ENCODE assay signal across 1 cellular context in genomic region chr20:2840138-2840966, GRCh38.
TF ChIP-seq lines count a peak whose summit lies in the region.

Gene PCED1A, minus strand, starts transcription at chr20:2840655. Its CDS starts 743 bp downstream, at chr20:2839912.
Gene VPS16, plus strand, starts transcription at chr20:2840745. Its CDS starts 30 bp downstream, at chr20:2840775.

TF ChIP-seq in HEK293, 187 proteins besides CTCF, POLR2A, EP300 and RAD21 (continued from another document):
- TF ChIP-seq PBX3 (CRISPR knock-in tag; IDR thresholded peaks at IDR 0.05) = 0 out of 2 replicates have a peak, but pooled peaks have one; percentile 32
- TF ChIP-seq ZNF398 (tag by site-specific recombination; IDR thresholded peaks at IDR 0.05) = peak; percentile 62; the same call in 1 of the 2 replicates
- TF ChIP-seq MYNN (tag by site-specific recombination; IDR thresholded peaks at IDR 0.05; ENCODE audit: borderline replicate concordance) = no peak
- TF ChIP-seq ZNF16 (tag by site-specific recombination; IDR thresholded peaks at IDR 0.05; ENCODE audit: low read depth) = no peak
- peak; percentile 97 for TF ChIP-seq ZSCAN30 (tag by site-specific recombination; IDR thresholded peaks at IDR 0.05)
- peak; percentile 92 for TF ChIP-seq ZNF692 (tag by site-specific recombination; IDR thresholded peaks at IDR 0.05)
- no peak for TF ChIP-seq HOXD13 (CRISPR knock-in tag; IDR thresholded peaks at IDR 0.05; ENCODE audit: borderline replicate concordance)
- TF ChIP-seq ZIC2 (tag by site-specific recombination; IDR thresholded peaks at IDR 0.05) = 0 out of 2 replicates have a peak, but pooled peaks have one; percentile 25
- TF ChIP-seq ZBTB6 (tag by site-specific recombination; IDR thresholded peaks at IDR 0.05) = peak; percentile 98
- peak; percentile 98 for TF ChIP-seq YY1 (tag by site-specific recombination; IDR thresholded peaks at IDR 0.05)
- TF ChIP-seq ZNF777 (tag by site-specific recombination; IDR thresholded peaks at IDR 0.05; ENCODE audit: borderline replicate concordance) = peak; percentile 99
- peak; percentile 98 for TF ChIP-seq ZBTB11 (tag by site-specific recombination; conservative IDR thresholded peaks at IDR 0.05; ENCODE audit: low read depth)
- peak; percentile 97 for TF ChIP-seq YY2 (tag by site-specific recombination; IDR thresholded peaks at IDR 0.05)
- TF ChIP-seq ZNF600 (tag by site-specific recombination; IDR thresholded peaks at IDR 0.05) = no peak
- peak; percentile 56 for TF ChIP-seq ZNF518A (tag by site-specific recombination; conservative IDR thresholded peaks at IDR 0.05; ENCODE audit: low read depth)
- TF ChIP-seq ZNF311 (tag by site-specific recombination; IDR thresholded peaks at IDR 0.05; ENCODE audit: borderline replicate concordance) = no peak
- peak; percentile 20; the same call in 1 of the 2 replicates for TF ChIP-seq ZEB2 (tag by site-specific recombination; IDR thresholded peaks at IDR 0.05)
- TF ChIP-seq ZNF501 (tag by site-specific recombination; IDR thresholded peaks at IDR 0.05) = peak; percentile 54; the same call in 1 of the 2 replicates
- TF ChIP-seq OSR2 (tag by site-specific recombination; IDR thresholded peaks at IDR 0.05) = 0 out of 2 replicates have a peak, but pooled peaks have one; percentile 17
- peak; percentile 49 for TF ChIP-seq ZNF629 (tag by site-specific recombination; IDR thresholded peaks at IDR 0.05)
- TF ChIP-seq ZBTB17 (tag by site-specific recombination; IDR thresholded peaks at IDR 0.05) = peak; percentile 40; the same call in 1 of the 2 replicates
- TF ChIP-seq ZNF610 (tag by site-specific recombination; IDR thresholded peaks at IDR 0.05; ENCODE audit: borderline replicate concordance) = peak; percentile 82; the same call in 1 of the 2 replicates
- TF ChIP-seq ZBTB20 (tag by site-specific recombination; IDR thresholded peaks at IDR 0.05) = 0 out of 2 replicates have a peak, but pooled peaks have one; percentile 5
- TF ChIP-seq ZSCAN5A (tag by site-specific recombination; IDR thresholded peaks at IDR 0.05) = peak; percentile 95
- TF ChIP-seq ZNF2 (tag by site-specific recombination; IDR thresholded peaks at IDR 0.05) = peak; percentile 92
- TF ChIP-seq ZNF449 (tag by site-specific recombination; IDR thresholded peaks at IDR 0.05) = peak; percentile 53; the same call in 1 of the 2 replicates
- TF ChIP-seq ZNF146 (tag by site-specific recombination; IDR thresholded peaks at IDR 0.05) = 0 out of 2 replicates have a peak, but pooled peaks have one; percentile 3
- TF ChIP-seq KLF8 (tag by site-specific recombination; IDR thresholded peaks at IDR 0.05) = peak; percentile 72; the same call in 1 of the 2 replicates
- TF ChIP-seq ZNF280D (tag by site-specific recombination; IDR thresholded peaks at IDR 0.05) = no peak
- 0 out of 2 replicates have a peak, but pooled peaks have one; percentile 45 for TF ChIP-seq ZNF843 (tag by site-specific recombination; IDR thresholded peaks at IDR 0.05)
